Comparison of ENCODE assay signal across 24 cellular contexts in genomic region chr20:23325107-23325506, GRCh38.
"Had no signal": no experiment of that assay in that cellular context is flagged by ENCODE, and none has a peak within 500 bp of the region (broad histone marks: within the 10 kb centered on the region; RNA-seq: fewer than 3 reads in every experiment).

No MANE protein-coding gene starts in this region.

- H3K27me3 Mint-ChIP-seq: stimulated activated memory B cell treated with anti-CD40 and anti-IgM and Interleukin-4, amounts not matched to agents 10 μg/mL and 1 μg/mL and 100 μg/mL, for 72 hours; type B pancreatic cell had no signal

- ATAC-seq: effector memory CD8-positive, alpha-beta T cell; left cardiac atrium; left lung; naive thymus-derived CD4-positive, alpha-beta T cell; right cardiac atrium; stimulated activated memory B cell treated with anti-CD40 and anti-IgM and Interleukin-4, amounts not matched to agents 10 μg/mL and 1 μg/mL and 100 μg/mL, for 72 hours; stimulated activated naive CD8-positive, alpha-beta T cell treated with anti-CD3 and anti-CD28 coated beads, Interleukin-15, Interleukin-2, amounts not matched to agents 100 U/mL and 50 U/mL, for 24 hours had no signal

- H3K36me3 ChIP-seq: left lung, ovary, sigmoid colon, spleen, tibial artery had no signal

- H3K27ac ChIP-seq: left lung, ovary, sigmoid colon, spleen, testis, tibial artery had no signal

- H3K4me1 ChIP-seq: left lung, sigmoid colon, spleen, testis, tibial artery had no signal

- FAIRE-seq: frontal cortex, islet of Langerhans, urothelium cell line had no signal

- H3K27me3 ChIP-seq: left lung, ovary, sigmoid colon, spleen, testis had no signal

- DNase-seq: cortex of kidney; effector memory CD8-positive, alpha-beta T cell; hypothalamus; left cardiac atrium; left lung; mesenchymal stem cell; midbrain; occipital lobe; ovary; right cardiac atrium; sigmoid colon; spleen; stimulated activated CD4-positive, alpha-beta T cell treated with anti-CD3 and anti-CD28 coated beads, Interleukin-4, amount 100 ng/mL, for 4 hours; stimulated activated naive CD8-positive, alpha-beta T cell treated with anti-CD3 and anti-CD28 coated beads, Interleukin-15, Interleukin-2, amounts not matched to agents 100 U/mL and 50 U/mL, for 24 hours; substantia nigra; testis had no signal

- H3K36me3 Mint-ChIP-seq: naive thymus-derived CD4-positive, alpha-beta T cell; type B pancreatic cell had no signal

- H3K27ac Mint-ChIP-seq: effector memory CD8-positive, alpha-beta T cell; naive thymus-derived CD4-positive, alpha-beta T cell; nephron; stimulated activated memory B cell treated with anti-CD40 and anti-IgM and Interleukin-4, amounts not matched to agents 10 μg/mL and 1 μg/mL and 100 μg/mL, for 72 hours; type B pancreatic cell had no signal

- H3K9me3 ChIP-seq: ovary, sigmoid colon, testis, tibial artery had no signal

- H3K9me3 Mint-ChIP-seq: effector memory CD8-positive, alpha-beta T cell; nephron; stimulated activated memory B cell treated with anti-CD40 and anti-IgM and Interleukin-4, amounts not matched to agents 10 μg/mL and 1 μg/mL and 100 μg/mL, for 72 hours; type B pancreatic cell had no signal

- H3K4me3 Mint-ChIP-seq: effector memory CD8-positive, alpha-beta T cell; naive thymus-derived CD4-positive, alpha-beta T cell; nephron; stimulated activated memory B cell treated with anti-CD40 and anti-IgM and Interleukin-4, amounts not matched to agents 10 μg/mL and 1 μg/mL and 100 μg/mL, for 72 hours; type B pancreatic cell had no signal

- H3K4me1 Mint-ChIP-seq: naive thymus-derived CD4-positive, alpha-beta T cell; nephron; stimulated activated memory B cell treated with anti-CD40 and anti-IgM and Interleukin-4, amounts not matched to agents 10 μg/mL and 1 μg/mL and 100 μg/mL, for 72 hours had no signal

- H3K4me3 ChIP-seq: left lung, ovary, sigmoid colon, spleen, testis, tibial artery had no signal
